In the genomic region with DNA sequence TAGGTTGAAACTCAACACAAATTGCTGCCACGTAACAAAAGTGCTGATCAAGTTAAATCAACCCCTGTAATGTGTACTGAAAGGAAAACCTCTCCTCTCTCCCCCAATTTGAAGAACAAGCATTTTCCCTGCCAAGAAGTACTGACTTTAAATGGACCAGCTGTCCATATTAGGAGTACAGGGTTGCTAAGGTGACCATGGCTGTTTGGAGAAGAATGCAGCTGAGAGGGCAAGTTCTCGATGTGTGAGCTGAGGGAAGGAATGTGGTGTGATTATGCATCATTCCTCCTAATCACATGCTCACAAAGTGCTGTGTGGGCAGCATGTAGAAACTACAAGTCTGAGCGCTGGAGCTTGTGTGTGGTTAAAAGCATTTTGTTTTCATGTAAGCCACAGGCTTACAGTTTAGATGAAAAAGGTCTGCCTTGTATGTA, we compare ENCODE assay signal across 8 cellular contexts. TPM values are rescaled to one million over a fixed set of nuclear protein-coding genes. Genes with fewer than 3 reads are reported as not detected.
DNase-seq lines count a peak whose midpoint lies in the region; ATAC-seq and TF ChIP-seq lines count a peak whose summit lies in the region.

No MANE protein-coding gene starts in this region.

- H3K36me3 ChIP-seq in RWPE2 (ENCODE audit: low read depth) (peaks cover 20% of the 10 kb centered on the region), ectodermal cell (ENCODE audit: control insufficient read depth, insufficient read depth, low read length) (no peaks in the 10 kb centered on the region), lower lobe of right lung (peaks cover 15% of the 10 kb centered on the region)

- H3K9me3 ChIP-seq in RWPE2 (ENCODE audit: severe bottlenecking), result no peaks in the 10 kb centered on the region
- no peaks in the 10 kb centered on the region for H3K9me3 ChIP-seq in ectodermal cell (ENCODE audit: control insufficient read depth, low read length)
- no peaks in the 10 kb centered on the region for H3K9me3 ChIP-seq in lower lobe of right lung

- H3K27ac ChIP-seq in RWPE2 (ENCODE audit: poor library complexity, severe bottlenecking) (peak overlapping the region; percentile 42), ectodermal cell (ENCODE audit: insufficient read depth, low read depth, low read length, poor library complexity, severe bottlenecking) (peak overlapping the region; percentile 91), lower lobe of right lung (peak overlapping the region; percentile 64)

- WGBS in ectodermal cell, 2 experiments, result 24 to 49% methylated on average over 3 of the region's 3 CpGs

- TF ChIP-seq CTCF in AG09309 (IDR thresholded peaks at IDR 0.05; ENCODE audit: control insufficient read depth, insufficient read depth, low read depth, low read length, missing control alignments) (no peak), RWPE2 (IDR thresholded peaks at IDR 0.05; ENCODE audit: poor library complexity, severe bottlenecking) (no peak), lower lobe of right lung (IDR thresholded peaks at IDR 0.05) (no peak)

- ATAC-seq in GM18861 (IDR thresholded peaks at IDR 0.05; ENCODE audit: unreplicated experiment) (peak; percentile 66), HG03159 (IDR thresholded peaks at IDR 0.05; ENCODE audit: unreplicated experiment) (peak; percentile 91), RWPE2 (ENCODE audit: low read depth) (peak; percentile 100), lower lobe of right lung (peak; percentile 99 to 100)
- peak; percentile 97 for ATAC-seq in stimulated activated naive CD8-positive, alpha-beta T cell treated with anti-CD3 and anti-CD28 coated beads, Interleukin-15, Interleukin-2, amounts not matched to agents 100 U/mL and 50 U/mL, for 24 hours

- peak; percentile 94 for DNase-seq in AG09309 (ENCODE audit: low read depth)
- peak; percentile 69 for DNase-seq in RWPE2 (ENCODE audit: low spot score)
- peak; percentile 39 for DNase-seq in lower lobe of right lung
- DNase-seq in stimulated activated naive CD8-positive, alpha-beta T cell treated with anti-CD3 and anti-CD28 coated beads, Interleukin-15, Interleukin-2, amounts not matched to agents 100 U/mL and 50 U/mL, for 24 hours, result peak; percentile 24
- no peak for DNase-seq in activated CD8-positive, alpha-beta memory T cell treated with anti-CD3 and anti-CD28 coated beads for 24 hours

- no peaks in the 10 kb centered on the region for H3K27me3 ChIP-seq in RWPE2 (ENCODE audit: insufficient read depth, poor library complexity, severe bottlenecking)
- no peaks in the 10 kb centered on the region for H3K27me3 ChIP-seq in ectodermal cell (ENCODE audit: control insufficient read depth, insufficient read depth, low read length, poor library complexity, severe bottlenecking)
- no peaks in the 10 kb centered on the region for H3K27me3 ChIP-seq in lower lobe of right lung (ENCODE audit: low read depth)

- H3K4me3 ChIP-seq in AG09309 (ENCODE audit: control insufficient read depth, low read depth, low read length) (no peak overlapping the region), RWPE2 (ENCODE audit: severe bottlenecking) (no peak overlapping the region), ectodermal cell (ENCODE audit: insufficient read depth, low read depth, low read length) (no peak overlapping the region), lower lobe of right lung (no peak overlapping the region)

- H3K4me1 ChIP-seq in RWPE2 (ENCODE audit: insufficient read depth, poor library complexity, severe bottlenecking), result peaks cover 14% of the 10 kb centered on the region
- peaks cover 8% of the 10 kb centered on the region for H3K4me1 ChIP-seq in ectodermal cell (ENCODE audit: control insufficient read depth, insufficient read depth, low read length)
- peaks cover 18% of the 10 kb centered on the region for H3K4me1 ChIP-seq in lower lobe of right lung

- intact Hi-C loops in lower lobe of right lung (cut with DNase I), result no loop called here

RNA-seq across cellular contexts. Expression of a gene that starts 50.9 kb away (rescaled TPM):
- polyA plus RNA-seq in ectodermal cell (2013, experiment 1 of 4), result 403 TPM
- polyA plus RNA-seq in ectodermal cell (2013, experiment 2 of 4), result 377 TPM
- polyA plus RNA-seq in ectodermal cell (2013, experiment 3 of 4), result 321 TPM
- polyA plus RNA-seq in ectodermal cell (2013, experiment 4 of 4), result 361 TPM
- 81.4 TPM for total RNA-seq in lower lobe of right lung
